1 cellular context compared by ENCODE assay signal in genomic region chr21:27649746-27650145, GRCh38.
TF ChIP-seq lines count a peak whose summit lies in the region.

No MANE protein-coding gene starts in this region.

TF ChIP-seq in endothelial cell of umbilical vein, 7 proteins besides CTCF, POLR2A, EP300 and RAD21 (continued from another document):
- TF ChIP-seq POLR2AphosphoS5 (IDR thresholded peaks at IDR 0.05; ENCODE audit: insufficient read depth, low read depth, low read length): no peak
- TF ChIP-seq, protein P1, sequence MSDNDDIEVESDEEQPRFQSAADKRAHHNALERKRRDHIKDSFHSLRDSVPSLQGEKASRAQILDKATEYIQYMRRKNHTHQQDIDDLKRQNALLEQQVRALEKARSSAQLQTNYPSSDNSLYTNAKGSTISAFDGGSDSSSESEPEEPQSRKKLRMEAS (IDR thresholded peaks at IDR 0.05; ENCODE audit: insufficient read depth, insufficient read length): no peak
